ENCODE assay signal across 23 cellular contexts in the genomic region with DNA sequence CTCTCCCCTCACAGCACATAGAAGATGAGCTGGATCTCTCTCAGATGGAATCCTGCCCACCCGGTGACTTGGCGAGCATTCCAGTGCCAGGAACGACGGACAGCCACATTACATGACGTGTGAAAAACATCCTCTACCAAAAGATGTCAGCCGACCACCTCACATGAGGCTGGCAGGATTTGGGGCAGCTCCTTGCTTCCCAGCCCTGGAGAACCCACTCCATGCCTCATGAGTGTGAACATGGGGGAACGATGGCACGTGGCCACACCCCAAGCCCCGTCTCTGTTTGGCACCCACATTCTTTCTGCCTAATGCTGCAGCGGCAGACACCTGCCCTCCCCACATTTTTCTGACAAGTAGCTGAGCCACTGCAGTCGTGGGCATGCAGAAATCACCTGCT.
DNase-seq lines count a peak whose midpoint lies in the region; ATAC-seq and TF ChIP-seq lines count a peak whose summit lies in the region.
"Had no signal": no experiment of that assay in that cellular context is flagged by ENCODE, and none has a peak within 500 bp of the region (broad histone marks: within the 10 kb centered on the region; RNA-seq: fewer than 3 reads in every experiment).

No MANE protein-coding gene starts in this region.

- no peak overlapping the region for H3K4me2 ChIP-seq in H9 (ENCODE audit: insufficient read depth, insufficient read length, low read length)
- peak overlapping the region; percentile 36 for H3K4me2 ChIP-seq in skeletal muscle satellite cell (ENCODE audit: low read length)
- H3K4me2 ChIP-seq: hepatocyte had no signal

- H4K5ac ChIP-seq in H9 (ENCODE audit: insufficient read length, low read depth, low read length), result no peak overlapping the region

- DNase-seq in H9 (no peak), medulla oblongata (ENCODE audit: extremely low spot score) (peak; percentile 42), SKM-1 (lab: John Stamatoyannopoulos, UW; ENCODE audit: unreplicated experiment) (no peak), KBM-7 (no peak), NCI-H2196 (lab: John Stamatoyannopoulos, UW; ENCODE audit: unreplicated experiment) (no peak)
- DNase-seq: activated B cell treated with CpG ODN at 0.5 μM for 24 hours; activated CD4-positive, alpha-beta memory T cell treated with anti-CD3 and anti-CD28 coated beads for 36 hours; activated T-cell treated with anti-CD3 and anti-CD28 coated beads, Interleukin-2, amount 50 U/mL, for 1 hour; CD8-positive, alpha-beta T cell; Karpas-422; mesenchymal stem cell; NCI-H526 treated with DMSO at 0.1 percent for 48 hours had no signal

- H3K27me3 ChIP-seq in H9 (ENCODE audit: insufficient read depth, low read length) (no peaks in the 10 kb centered on the region), skeletal muscle satellite cell (ENCODE audit: control insufficient read depth, insufficient read depth, low read length) (no peaks in the 10 kb centered on the region)
- H3K27me3 ChIP-seq: ascending aorta, hepatocyte, SJSA1, testis had no signal

- H3K27ac ChIP-seq in H9 (ENCODE audit: insufficient read length, low read depth, low read length), result no peak overlapping the region
- H3K27ac ChIP-seq: ascending aorta, hepatocyte, prostate gland, SJSA1, testis had no signal

- H4K91ac ChIP-seq in H9 (ENCODE audit: insufficient read length, low read depth, low read length), result no peak overlapping the region

- no peak overlapping the region for H2BK120ac ChIP-seq in H9 (ENCODE audit: low read depth, low read length, poor library complexity, severe bottlenecking)

- TF ChIP-seq CTCF in H9 (conservative IDR thresholded peaks at IDR 0.05) (no peak), brain (conservative IDR thresholded peaks at IDR 0.05) (no peak)

- ATAC-seq in GM21825 (IDR thresholded peaks at IDR 0.05; ENCODE audit: unreplicated experiment), result no peak
- ATAC-seq: CD8-positive, alpha-beta T cell; natural killer cell treated with Interleukin-12 subunit alpha and Interleukin-12 subunit beta and Interleukin-15 and Interleukin-18, amount 100 ng/mL, for 72 hours had no signal

- H2BK20ac ChIP-seq in H9 (ENCODE audit: low read depth, low read length, poor library complexity, severe bottlenecking), result no peak overlapping the region

- no peak overlapping the region for H3K9ac ChIP-seq in H9 (ENCODE audit: extremely low read depth, insufficient read length, low read length)
- no peak overlapping the region for H3K9ac ChIP-seq in skeletal muscle satellite cell (ENCODE audit: low read depth, low read length)

- H3K36me3 Mint-ChIP-seq in H9 (ENCODE audit: insufficient read depth in 1 of 3, low read depth in 3 of 3), result no peaks in the 10 kb centered on the region
- H3K36me3 Mint-ChIP-seq in brain, result no peaks in the 10 kb centered on the region
- H3K36me3 Mint-ChIP-seq: activated CD4-positive, alpha-beta memory T cell treated with anti-CD3 and anti-CD28 coated beads for 36 hours; CD8-positive, alpha-beta T cell; natural killer cell treated with Interleukin-12 subunit alpha and Interleukin-12 subunit beta and Interleukin-15 and Interleukin-18, amount 100 ng/mL, for 72 hours had no signal

- no CpG with 5 or more reads among the region's 11 CpGs for WGBS in H9 (ENCODE audit: extremely low coverage, insufficient read length, low lambda C conversion rate)

- no peak overlapping the region for H3K14ac ChIP-seq in H9 (ENCODE audit: insufficient read depth, low read length)

- H3K27me3 Mint-ChIP-seq in H9 (ENCODE audit: low read depth) (no peaks in the 10 kb centered on the region), brain (no peaks in the 10 kb centered on the region)

- no peak overlapping the region for H4K8ac ChIP-seq in H9 (replicated peaks; ENCODE audit: insufficient read length, low read depth, low read length)

- no peak overlapping the region for H2AFZ ChIP-seq in H9 (ENCODE audit: low read length)
- H2AFZ ChIP-seq: hepatocyte had no signal

- in situ Hi-C loops in KBM-7 (cut with MboI; ENCODE audit: low pct_unique_long_range_greater_than_20kb, low sequenced_read_pairs), result no loop called here

- H3T11ph ChIP-seq in H9 (ENCODE audit: low read length), result no peak overlapping the region

- no peaks in the 10 kb centered on the region for H4K20me1 ChIP-seq in H9 (ENCODE audit: control insufficient read depth, insufficient read depth, insufficient read length)

- H3K79me2 ChIP-seq in H9 (ENCODE audit: insufficient read depth, low read length), result no peaks in the 10 kb centered on the region
- H3K79me2 ChIP-seq: hepatocyte had no signal

- no peak overlapping the region for H3K18ac ChIP-seq in H9 (ENCODE audit: insufficient read length, low read depth, low read length)

- no peak overlapping the region for H2BK12ac ChIP-seq in H9 (ENCODE audit: insufficient read length, low read depth, low read length)

- H3K27ac Mint-ChIP-seq in H9 (peak overlapping the region in 2 of 3 experiments; percentile 32 to 55; a peak in 2 of 7 replicates), brain (peak overlapping the region; percentile 50 to 97 (median 96))
- H3K27ac Mint-ChIP-seq: activated B cell treated with CpG ODN at 0.5 μM for 24 hours; activated CD4-positive, alpha-beta memory T cell treated with anti-CD3 and anti-CD28 coated beads for 36 hours; activated naive CD4-positive, alpha-beta T cell treated with anti-CD3 and anti-CD28 coated beads for 36 hours; CD8-positive, alpha-beta T cell; natural killer cell treated with Interleukin-12 subunit alpha and Interleukin-12 subunit beta and Interleukin-15 and Interleukin-18, amount 100 ng/mL, for 72 hours; T-helper 2 cell treated with Interferon-gamma antibody and Interleukin-4, amounts not matched to agents 5 μg/mL and 100 μg/mL, for 36 hours had no signal

- no peak overlapping the region for H3K56ac ChIP-seq in H9 (ENCODE audit: insufficient read length, low read depth, low read length)

- H3K4me1 Mint-ChIP-seq in H9 (peaks cover 38 to 45% of the 10 kb centered on the region in 2 experiments), brain (peaks cover 50% of the 10 kb centered on the region)
- H3K4me1 Mint-ChIP-seq: activated B cell treated with CpG ODN at 0.5 μM for 24 hours had no signal

- no peak overlapping the region for H3K4me3 Mint-ChIP-seq in H9
- peak overlapping the region in 3 of 5 experiments; percentile 22 to 61 (median 38) for H3K4me3 Mint-ChIP-seq in brain
- H3K4me3 Mint-ChIP-seq: activated B cell treated with CpG ODN at 0.5 μM for 24 hours; activated CD4-positive, alpha-beta memory T cell treated with anti-CD3 and anti-CD28 coated beads for 36 hours; activated naive CD4-positive, alpha-beta T cell treated with anti-CD3 and anti-CD28 coated beads for 36 hours; CD8-positive, alpha-beta T cell; natural killer cell treated with Interleukin-12 subunit alpha and Interleukin-12 subunit beta and Interleukin-15 and Interleukin-18, amount 100 ng/mL, for 72 hours; T-helper 2 cell treated with Interferon-gamma antibody and Interleukin-4, amounts not matched to agents 5 μg/mL and 100 μg/mL, for 36 hours had no signal

- no peak overlapping the region for H3K23ac ChIP-seq in H9 (ENCODE audit: insufficient read length, low read depth, low read length)

- no peaks in the 10 kb centered on the region for H3K23me2 ChIP-seq in H9 (ENCODE audit: insufficient read length, low read depth, low read length, poor library complexity, severe bottlenecking)

- H3K4me1 ChIP-seq in H9 (ENCODE audit: insufficient read depth, low read length) (no peaks in the 10 kb centered on the region; the same call in 1 of the 2 replicates), skeletal muscle satellite cell (ENCODE audit: control insufficient read depth, insufficient read depth, low read length) (peaks cover 9% of the 10 kb centered on the region)
- H3K4me1 ChIP-seq: prostate gland, testis had no signal

- no peak overlapping the region for H3K4ac ChIP-seq in H9 (ENCODE audit: low read depth, low read length)

- H2BK5ac ChIP-seq in H9 (ENCODE audit: insufficient read length, low read length), result no peak overlapping the region

- no peak overlapping the region for H2AK5ac ChIP-seq in H9 (ENCODE audit: insufficient read length, low read length)

- H3K9me3 ChIP-seq in H9 (ENCODE audit: control insufficient read depth, low read depth, low read length) (no peaks in the 10 kb centered on the region), skeletal muscle satellite cell (replicated peaks; ENCODE audit: low read length) (no peaks in the 10 kb centered on the region)
- H3K9me3 ChIP-seq: ascending aorta, prostate gland, SJSA1, testis had no signal

- no peak overlapping the region for H2BK15ac ChIP-seq in H9 (ENCODE audit: low read depth, low read length)

- no peak overlapping the region for H3K4me3 ChIP-seq in skeletal muscle satellite cell (ENCODE audit: low read length)
- H3K4me3 ChIP-seq: ascending aorta, hepatocyte, prostate gland, SJSA1, testis had no signal

- H3K79me1 ChIP-seq in H9 (ENCODE audit: insufficient read depth, low read depth, low read length, poor library complexity, severe bottlenecking), result no peaks in the 10 kb centered on the region

- no peaks in the 10 kb centered on the region for H3K36me3 ChIP-seq in skeletal muscle satellite cell (ENCODE audit: insufficient read depth, low read length)
- H3K36me3 ChIP-seq: ascending aorta, prostate gland, SJSA1 had no signal

- H3K9me3 Mint-ChIP-seq in H9 (no peaks in the 10 kb centered on the region), brain (no peaks in the 10 kb centered on the region)
- H3K9me3 Mint-ChIP-seq: activated B cell treated with CpG ODN at 0.5 μM for 24 hours; activated CD4-positive, alpha-beta memory T cell treated with anti-CD3 and anti-CD28 coated beads for 36 hours; activated naive CD4-positive, alpha-beta T cell treated with anti-CD3 and anti-CD28 coated beads for 36 hours; CD8-positive, alpha-beta T cell; natural killer cell treated with Interleukin-12 subunit alpha and Interleukin-12 subunit beta and Interleukin-15 and Interleukin-18, amount 100 ng/mL, for 72 hours; T-helper 2 cell treated with Interferon-gamma antibody and Interleukin-4, amounts not matched to agents 5 μg/mL and 100 μg/mL, for 36 hours had no signal

Comparison
In these comparisons a context has a peak if more than half of its experiments do, and no peak if none do; other contexts are left out.
1. H3K4me3 Mint-ChIP-seq: peak in brain (3 of 5); none in H9 (0 of 2).